In genomic region chr14:100134591-100134990, GRCh38 we compare ENCODE assay signal across 17 cellular contexts. TPM values are rescaled to one million over a fixed set of nuclear protein-coding genes. Genes with fewer than 3 reads are reported as not detected.
A peak's percentile ranks its signal among the peaks of the same experiment; 100 is the strongest.
DNase-seq lines count a peak whose midpoint lies in the region; ATAC-seq and TF ChIP-seq lines count a peak whose summit lies in the region.
"Had no signal": no experiment of that assay in that cellular context is flagged by ENCODE, and none has a peak within 500 bp of the region (broad histone marks: within the 10 kb centered on the region; RNA-seq: fewer than 3 reads in every experiment).

No MANE protein-coding gene starts in this region.

- H3K27me3 Mint-ChIP-seq in activated CD8-positive, alpha-beta T cell treated with anti-CD3 and anti-CD28 coated beads, Interleukin-2, amount 10 ng/mL, durations not matched to agents 7 days and 5 days (ENCODE audit: low read depth), result no peaks in the 10 kb centered on the region
- H3K27me3 Mint-ChIP-seq in activated CD8-positive, alpha-beta T cell treated with anti-CD3 and anti-CD28 coated beads for 36 hours, result no peaks in the 10 kb centered on the region
- no peaks in the 10 kb centered on the region for H3K27me3 Mint-ChIP-seq in T-helper 17 cell
- no peaks in the 10 kb centered on the region for H3K27me3 Mint-ChIP-seq in progenitor cell of endocrine pancreas

- CTCF ChIA-PET in activated CD8-positive, alpha-beta T cell treated with anti-CD3 and anti-CD28 coated beads, Interleukin-2, amount 10 ng/mL, durations not matched to agents 7 days and 5 days (lab: Charles Lee), result interaction anchor here (1.6 to 1.8 kb wide), 2 partner anchors 27 to 59 kb away, joined by 3 to 4 read pairs; no protein-coding TSS in a partner anchor
- CTCF ChIA-PET in activated CD8-positive, alpha-beta T cell treated with anti-CD3 and anti-CD28 coated beads for 36 hours (lab: Charles Lee), result interaction anchor here (0.9 to 1.9 kb wide), 4 partner anchors 19 to 151 kb away, joined by 3 to 5 read pairs (median 3); no protein-coding TSS in a partner anchor

- POLR2A ChIA-PET in activated CD8-positive, alpha-beta T cell treated with anti-CD3 and anti-CD28 coated beads, Interleukin-2, amount 10 ng/mL, durations not matched to agents 7 days and 5 days (lab: Charles Lee), result interaction anchor here (0.9 kb wide), 1 partner anchor 9 kb away, joined by 3 read pairs; no protein-coding TSS in a partner anchor
- POLR2A ChIA-PET in activated CD8-positive, alpha-beta T cell treated with anti-CD3 and anti-CD28 coated beads for 36 hours (lab: Charles Lee), result no interaction called here

- 93% methylated on average over 8 of the region's 8 CpGs for WGBS in smooth muscle cell (ENCODE audit: low lambda C conversion rate)

- H3K27ac ChIP-seq in smooth muscle cell (ENCODE audit: low read depth), result no peak overlapping the region
- H3K27ac ChIP-seq: 22Rv1 had no signal

- no peak for DNase-seq in activated CD8-positive, alpha-beta T cell treated with anti-CD3 and anti-CD28 coated beads, Interleukin-2, amount 10 ng/mL, durations not matched to agents 7 days and 5 days
- no peak for DNase-seq in activated CD8-positive, alpha-beta T cell treated with anti-CD3 and anti-CD28 coated beads for 36 hours
- DNase-seq in T-helper 17 cell, result no peak
- peak in 1 of 2 donors; percentile 68 for DNase-seq in left colon
- no peak for DNase-seq in progenitor cell of endocrine pancreas (ENCODE audit: low spot score, unreplicated experiment)
- DNase-seq in left ventricle myocardium superior, result no peak
- DNase-seq in smooth muscle cell (lab: John Stamatoyannopoulos, UW; ENCODE audit: unreplicated experiment), result no peak
- no peak for DNase-seq in NCI-H2196 (lab: John Stamatoyannopoulos, UW; ENCODE audit: unreplicated experiment)
- DNase-seq: C1 segment of cervical spinal cord, COR-L47, H7, Karpas-422, MM.1S, NCI-H1105 treated with DMSO at 0.1 percent for 48 hours, NCI-H187 treated with DMSO at 0.1 percent for 48 hours, NCI-H2171 had no signal

- H3K4me2 ChIP-seq in smooth muscle cell, result no peak overlapping the region

- no peaks in the 10 kb centered on the region for H3K9me3 ChIP-seq in T-helper 17 cell (ENCODE audit: control insufficient read depth, low read length, poor library complexity, severe bottlenecking)
- H3K9me3 ChIP-seq in smooth muscle cell (replicated peaks; ENCODE audit: low read depth), result no peaks in the 10 kb centered on the region

- intact Hi-C loops in activated CD8-positive, alpha-beta T cell treated with anti-CD3 and anti-CD28 coated beads for 36 hours (cut with micrococcal nuclease), result no loop called here
- intact Hi-C loops in left colon (cut with DNase I, micrococcal nuclease), result no loop called here
- intact Hi-C loops in left ventricle myocardium superior (cut with micrococcal nuclease), result no loop called here

- no peak overlapping the region for H3K4me3 Mint-ChIP-seq in activated CD8-positive, alpha-beta T cell treated with anti-CD3 and anti-CD28 coated beads, Interleukin-2, amount 10 ng/mL, durations not matched to agents 7 days and 5 days
- no peak overlapping the region for H3K4me3 Mint-ChIP-seq in activated CD8-positive, alpha-beta T cell treated with anti-CD3 and anti-CD28 coated beads for 36 hours
- H3K4me3 Mint-ChIP-seq in T-helper 17 cell, result no peak overlapping the region
- H3K4me3 Mint-ChIP-seq in progenitor cell of endocrine pancreas (ENCODE audit: low read depth), result no peak overlapping the region

- H3K36me3 Mint-ChIP-seq in activated CD8-positive, alpha-beta T cell treated with anti-CD3 and anti-CD28 coated beads, Interleukin-2, amount 10 ng/mL, durations not matched to agents 7 days and 5 days (ENCODE audit: low read depth), result peaks cover 100% of the 10 kb centered on the region
- peaks cover 52% of the 10 kb centered on the region for H3K36me3 Mint-ChIP-seq in activated CD8-positive, alpha-beta T cell treated with anti-CD3 and anti-CD28 coated beads for 36 hours (ENCODE audit: low read depth)
- H3K36me3 Mint-ChIP-seq in T-helper 17 cell (ENCODE audit: low read depth) (peaks cover 5% of the 10 kb centered on the region), progenitor cell of endocrine pancreas (ENCODE audit: insufficient read depth) (peaks cover 14% of the 10 kb centered on the region)

- no peak overlapping the region for H3K9ac ChIP-seq in smooth muscle cell (ENCODE audit: low read depth)

- H3K4me1 Mint-ChIP-seq in activated CD8-positive, alpha-beta T cell treated with anti-CD3 and anti-CD28 coated beads, Interleukin-2, amount 10 ng/mL, durations not matched to agents 7 days and 5 days (ENCODE audit: low read depth), result peaks cover 5% of the 10 kb centered on the region
- peaks cover 3% of the 10 kb centered on the region for H3K4me1 Mint-ChIP-seq in activated CD8-positive, alpha-beta T cell treated with anti-CD3 and anti-CD28 coated beads for 36 hours (ENCODE audit: low read depth)
- peaks cover 11% of the 10 kb centered on the region for H3K4me1 Mint-ChIP-seq in T-helper 17 cell
- peaks cover 11% of the 10 kb centered on the region for H3K4me1 Mint-ChIP-seq in progenitor cell of endocrine pancreas (ENCODE audit: low read depth)

- no peaks in the 10 kb centered on the region for H4K20me1 ChIP-seq in smooth muscle cell (ENCODE audit: low read depth)

- H3K9me3 Mint-ChIP-seq in activated CD8-positive, alpha-beta T cell treated with anti-CD3 and anti-CD28 coated beads, Interleukin-2, amount 10 ng/mL, durations not matched to agents 7 days and 5 days (ENCODE audit: insufficient read depth), result no peaks in the 10 kb centered on the region
- H3K9me3 Mint-ChIP-seq in activated CD8-positive, alpha-beta T cell treated with anti-CD3 and anti-CD28 coated beads for 36 hours, result no peaks in the 10 kb centered on the region
- H3K9me3 Mint-ChIP-seq in progenitor cell of endocrine pancreas (ENCODE audit: low read depth), result no peaks in the 10 kb centered on the region

- no peaks in the 10 kb centered on the region for H3K36me3 ChIP-seq in smooth muscle cell (ENCODE audit: low read depth)

- H3K4me1 ChIP-seq in smooth muscle cell (ENCODE audit: low read depth), result no peaks in the 10 kb centered on the region

- H3K27ac Mint-ChIP-seq in activated CD8-positive, alpha-beta T cell treated with anti-CD3 and anti-CD28 coated beads, Interleukin-2, amount 10 ng/mL, durations not matched to agents 7 days and 5 days, result peak overlapping the region; percentile 35
- no peak overlapping the region for H3K27ac Mint-ChIP-seq in activated CD8-positive, alpha-beta T cell treated with anti-CD3 and anti-CD28 coated beads for 36 hours
- H3K27ac Mint-ChIP-seq in T-helper 17 cell, result peak overlapping the region; percentile 27
- peak overlapping the region; percentile 52 for H3K27ac Mint-ChIP-seq in progenitor cell of endocrine pancreas

- no peaks in the 10 kb centered on the region for H3K79me2 ChIP-seq in smooth muscle cell (ENCODE audit: low read depth)

- no peaks in the 10 kb centered on the region for H3K27me3 ChIP-seq in smooth muscle cell (ENCODE audit: low read depth)

- no peak for TF ChIP-seq CTCF in activated CD8-positive, alpha-beta T cell treated with anti-CD3 and anti-CD28 coated beads for 36 hours (IDR thresholded peaks at IDR 0.05)
- TF ChIP-seq CTCF in progenitor cell of endocrine pancreas (IDR thresholded peaks at IDR 0.05; ENCODE audit: unreplicated experiment), result no peak
- no peak for TF ChIP-seq CTCF in smooth muscle cell (IDR thresholded peaks at IDR 0.05; ENCODE audit: borderline replicate concordance, insufficient read depth, poor library complexity, severe bottlenecking)

- no peak overlapping the region for H2AFZ ChIP-seq in smooth muscle cell (ENCODE audit: low read depth)

- H3F3A ChIP-seq in smooth muscle cell (ENCODE audit: low read depth), result no peaks in the 10 kb centered on the region

- no peak for ATAC-seq in activated CD8-positive, alpha-beta T cell treated with anti-CD3 and anti-CD28 coated beads, Interleukin-2, amount 10 ng/mL, durations not matched to agents 7 days and 5 days
- ATAC-seq in activated CD8-positive, alpha-beta T cell treated with anti-CD3 and anti-CD28 coated beads for 36 hours, result no peak
- no peak for ATAC-seq in T-helper 17 cell
- ATAC-seq in left colon, result peak; percentile 21
- ATAC-seq in left ventricle myocardium superior, result no peak

- no peak overlapping the region for H3K4me3 ChIP-seq in smooth muscle cell

RNA-seq across cellular contexts. Expression of gene DEGS2, which starts 24.9 kb away (rescaled TPM):
- total RNA-seq in activated CD8-positive, alpha-beta T cell treated with anti-CD3 and anti-CD28 coated beads, Interleukin-2, amount 10 ng/mL, durations not matched to agents 7 days and 5 days, result under 1 TPM; 0.05 to 0.39 TPM
- total RNA-seq in activated CD8-positive, alpha-beta T cell treated with anti-CD3 and anti-CD28 coated beads for 36 hours, result 1 to 10 TPM; 2.6 to 3.1 TPM
- total RNA-seq in T-helper 17 cell, result under 1 TPM in 1 of 2 donors, not detected in 1; 0.30 TPM
- 10 to 100 TPM; 25.0 to 36.9 TPM for total RNA-seq in left colon
- total RNA-seq in progenitor cell of endocrine pancreas, result 0.73 and 1.3 TPM in 2 replicates
- not detected for total RNA-seq in left ventricle myocardium superior
- 0.40 and 0.45 TPM in 2 replicates for total RNA-seq in smooth muscle cell
- polyA plus RNA-seq in smooth muscle cell, result 0.61 and 0.83 TPM in 2 replicates
- total RNA-seq: H7 had no signal

Comparison
In these comparisons a context has a peak if more than half of its experiments do, and no peak if none do; other contexts are left out.
1. RNA of gene DEGS2, which starts 24.9 kb away (total RNA-seq): 25.0 to 36.9 TPM in left colon; 2.6 to 3.1 TPM in activated CD8-positive, alpha-beta T cell treated with anti-CD3 and anti-CD28 coated beads for 36 hours, 0.73 to 1.3 TPM in progenitor cell of endocrine pancreas, 0.40 to 0.45 TPM in smooth muscle cell, 0.05 to 0.39 TPM in activated CD8-positive, alpha-beta T cell treated with anti-CD3 and anti-CD28 coated beads, Interleukin-2, amount 10 ng/mL, durations not matched to agents 7 days and 5 days, 0.30 TPM in T-helper 17 cell and not detected in left ventricle myocardium superior (single experiment); every median in the first group is over 4 times any median in the second.